In genomic region chr3:15050405-15051092, GRCh38 we compare ENCODE assay signal across 9 cellular contexts. TPM values are rescaled to one million over a fixed set of nuclear protein-coding genes. Genes with fewer than 3 reads are reported as not detected.
A peak's percentile ranks its signal among the peaks of the same experiment; 100 is the strongest.
DNase-seq lines count a peak whose midpoint lies in the region; ATAC-seq, FAIRE-seq and TF ChIP-seq lines count a peak whose summit lies in the region.
"Had no signal": no experiment of that assay in that cellular context is flagged by ENCODE, and none has a peak within 500 bp of the region (broad histone marks: within the 10 kb centered on the region; RNA-seq: fewer than 3 reads in every experiment).

No MANE protein-coding gene starts in this region.

- DNase-seq in GM18507 (ENCODE audit: extremely low spot score, insufficient read length, low read depth) (peak; percentile 40), caudate nucleus (lab: John Stamatoyannopoulos, UW) (peak in 7 of 61 donors; percentile 4 to 39 (median 15)), urothelium cell line (ENCODE audit: low spot score) (no peak), H9 (no peak), NCI-H69 (lab: John Stamatoyannopoulos, UW) (no peak)
- no peak for DNase-seq in activated CD8-positive, alpha-beta memory T cell treated with anti-CD3 and anti-CD28 coated beads for 24 hours
- DNase-seq: NCI-H1694 treated with DMSO at 0.1 percent for 48 hours had no signal

- peak; percentile 96 for FAIRE-seq in GM18507 (lab: Jason Lieb, UNC)
- no peak for FAIRE-seq in urothelium cell line (lab: Jason Lieb, UNC)

- no peak overlapping the region for H3K4me2 ChIP-seq in H9 (ENCODE audit: insufficient read depth, insufficient read length, low read length)

- no peaks in the 10 kb centered on the region for H3K9me3 Mint-ChIP-seq in H9

- no peak overlapping the region for H3K4me3 Mint-ChIP-seq in H9

- peaks cover 30 to 86% (median 74%) of the 10 kb centered on the region in 3 experiments; a peak in 6 of 7 replicates for H3K36me3 Mint-ChIP-seq in H9 (ENCODE audit: insufficient read depth in 1 of 3, low read depth in 3 of 3)

- peaks cover 2% of the 10 kb centered on the region; the same call in 1 of the 2 replicates for H3K79me2 ChIP-seq in H9 (ENCODE audit: insufficient read depth, low read length)

- H3K18ac ChIP-seq in H9 (ENCODE audit: insufficient read length, low read depth, low read length): no peak overlapping the region

- H3K27ac ChIP-seq in caudate nucleus (ENCODE audit: low read depth, low read length) (peak overlapping the region; percentile 6), H9 (ENCODE audit: insufficient read length, low read depth, low read length) (no peak overlapping the region)

- no peak overlapping the region for H3K4ac ChIP-seq in H9 (ENCODE audit: low read depth, low read length)

- H2AK5ac ChIP-seq in H9 (ENCODE audit: insufficient read length, low read length): no peak overlapping the region

- no peak for TF ChIP-seq CTCF in H9 (conservative IDR thresholded peaks at IDR 0.05)

- H2BK5ac ChIP-seq in H9 (ENCODE audit: insufficient read length, low read length): no peak overlapping the region

- no CpG with 5 or more reads among the region's 3 CpGs for WGBS in H9 (ENCODE audit: extremely low coverage, insufficient read length, low lambda C conversion rate)

- H3K9ac ChIP-seq in H9 (ENCODE audit: extremely low read depth, insufficient read length, low read length): no peak overlapping the region

- no peak overlapping the region for H4K91ac ChIP-seq in H9 (ENCODE audit: insufficient read length, low read depth, low read length)

- no peak overlapping the region for H3K14ac ChIP-seq in H9 (ENCODE audit: insufficient read depth, low read length)

- no peaks in the 10 kb centered on the region for H3K4me1 ChIP-seq in H9 (ENCODE audit: insufficient read depth, low read length)

- H3K56ac ChIP-seq in H9 (ENCODE audit: insufficient read length, low read depth, low read length): no peak overlapping the region

- peaks cover 7 to 10% of the 10 kb centered on the region in 2 experiments; a peak in 3 of 4 replicates for H3K4me1 Mint-ChIP-seq in H9

- H4K20me1 ChIP-seq in H9 (ENCODE audit: control insufficient read depth, insufficient read depth, insufficient read length): peaks cover 2% of the 10 kb centered on the region

- no peak overlapping the region for H3K23ac ChIP-seq in H9 (ENCODE audit: insufficient read length, low read depth, low read length)

- no peak overlapping the region for H3T11ph ChIP-seq in H9 (ENCODE audit: low read length)

- H4K8ac ChIP-seq in H9 (replicated peaks; ENCODE audit: insufficient read length, low read depth, low read length): no peak overlapping the region

- H2BK15ac ChIP-seq in H9 (ENCODE audit: low read depth, low read length): no peak overlapping the region

- no peak overlapping the region for H2AFZ ChIP-seq in H9 (ENCODE audit: low read length)

- H2BK20ac ChIP-seq in H9 (ENCODE audit: low read depth, low read length, poor library complexity, severe bottlenecking): no peak overlapping the region

- no peak overlapping the region for H2BK12ac ChIP-seq in H9 (ENCODE audit: insufficient read length, low read depth, low read length)

- H4K5ac ChIP-seq in H9 (ENCODE audit: insufficient read length, low read depth, low read length): no peak overlapping the region

- no peaks in the 10 kb centered on the region for H3K79me1 ChIP-seq in H9 (ENCODE audit: insufficient read depth, low read depth, low read length, poor library complexity, severe bottlenecking)

- H3K9me3 ChIP-seq in H9 (ENCODE audit: control insufficient read depth, low read depth, low read length): no peaks in the 10 kb centered on the region

- no peaks in the 10 kb centered on the region for H3K27me3 ChIP-seq in H9 (ENCODE audit: insufficient read depth, low read length)

- H2BK120ac ChIP-seq in H9 (ENCODE audit: low read depth, low read length, poor library complexity, severe bottlenecking): no peak overlapping the region

- no peaks in the 10 kb centered on the region for H3K27me3 Mint-ChIP-seq in H9 (ENCODE audit: low read depth)

- H3K23me2 ChIP-seq in H9 (ENCODE audit: insufficient read length, low read depth, low read length, poor library complexity, severe bottlenecking): no peaks in the 10 kb centered on the region

- no peak overlapping the region for H3K27ac Mint-ChIP-seq in H9

- peak; percentile 84 for ATAC-seq in GM21390 (IDR thresholded peaks at IDR 0.05; ENCODE audit: unreplicated experiment)
- peak; percentile 68 for ATAC-seq in HG03280 (IDR thresholded peaks at IDR 0.05; ENCODE audit: unreplicated experiment)

RNA-seq across cellular contexts. Expression of gene MRPS25, which starts 14.6 kb away (rescaled TPM):
- total RNA-seq in H9 (2021): 53.2 and 56.2 TPM in 2 replicates

RNA-seq across cellular contexts. Expression of gene RBSN, which starts 48.4 kb away (rescaled TPM):
- total RNA-seq in H9 (2021): 16.0 and 18.8 TPM in 2 replicates
